2 cellular contexts compared by ENCODE assay signal in genomic region chr2:4454907-4455306, GRCh38.
TF ChIP-seq lines count a peak whose summit lies in the region.

No MANE protein-coding gene starts in this region.

TF ChIP-seq in IMR-90, 13 proteins besides CTCF, POLR2A, EP300 and RAD21:
- TF ChIP-seq BHLHE40 (IDR thresholded peaks at IDR 0.05; ENCODE audit: low read depth, low read length) (no peak), CEBPB (IDR thresholded peaks at IDR 0.05; ENCODE audit: low read depth, low read length) (peak; percentile 63), SMC3 (IDR thresholded peaks at IDR 0.05; ENCODE audit: low read depth, low read length) (no peak), MAZ (IDR thresholded peaks at IDR 0.05; ENCODE audit: borderline replicate concordance, low read depth, low read length) (no peak), RFX5 (IDR thresholded peaks at IDR 0.05; ENCODE audit: low read depth, low read length) (no peak), CHD1 (IDR thresholded peaks at IDR 0.05; ENCODE audit: low read depth, low read length) (no peak), NFE2L2 (IDR thresholded peaks at IDR 0.05; ENCODE audit: low read depth, low read length) (no peak)
TF ChIP-seq in IMR-90: peak in this region for 1.

TF ChIP-seq in H1, 55 proteins besides CTCF, POLR2A, EP300 and RAD21:
- TF ChIP-seq CREB1 (IDR thresholded peaks at IDR 0.05) (no peak), POU5F1 (IDR thresholded peaks at IDR 0.05; ENCODE audit: low read depth, low read length) (no peak), CEBPB (IDR thresholded peaks at IDR 0.05; ENCODE audit: low read depth, low read length) (peak; percentile 53; the same call in 1 of the 2 replicates), YY1 (IDR thresholded peaks at IDR 0.05; ENCODE audit: low read depth, low read length) (no peak), JUND (IDR thresholded peaks at IDR 0.05; ENCODE audit: low read length) (no peak), TBP (IDR thresholded peaks at IDR 0.05; ENCODE audit: low read depth, low read length) (no peak)
